In the genomic region with DNA sequence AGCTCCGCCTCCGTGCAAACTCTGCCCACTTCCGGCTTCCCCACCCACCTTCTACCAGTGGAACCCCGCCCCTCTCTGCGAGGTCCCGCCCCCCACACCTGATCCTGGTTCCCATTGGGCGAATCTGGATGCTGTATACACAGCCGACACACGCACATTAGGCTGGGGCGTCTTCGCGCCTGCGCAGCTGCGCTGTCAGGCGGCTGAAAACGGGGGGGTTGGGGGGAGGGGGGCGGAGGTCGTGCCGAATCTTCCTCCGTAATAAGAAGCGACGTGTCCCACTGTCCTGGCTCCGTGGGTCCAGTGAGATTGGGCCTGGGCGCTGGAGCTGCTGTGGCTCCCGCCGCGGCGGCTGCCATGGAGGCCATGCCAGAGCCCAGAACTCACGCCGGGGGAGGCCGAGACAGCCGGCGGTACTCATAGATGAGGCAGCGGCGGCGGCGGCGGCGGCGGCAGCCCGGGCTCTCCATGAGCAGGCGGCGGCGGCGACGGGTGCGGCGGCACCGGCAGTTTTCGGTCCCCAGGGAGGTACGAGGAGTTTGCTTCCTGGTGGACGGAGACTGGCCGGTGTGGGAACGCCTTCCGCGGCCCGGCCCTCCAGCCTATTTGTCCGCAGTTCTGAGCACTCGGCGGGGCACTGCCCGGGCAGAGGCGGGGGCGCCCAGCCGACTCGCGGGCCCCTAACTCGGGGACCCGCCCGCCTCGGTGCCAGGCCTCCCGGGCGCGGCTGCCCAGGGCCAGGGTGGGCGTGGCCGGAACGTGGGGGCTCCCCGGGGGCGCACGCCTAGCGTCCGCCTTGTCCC, we compare ENCODE assay signal across 8 cellular contexts.
DNase-seq lines count a peak whose midpoint lies in the region; ATAC-seq and TF ChIP-seq lines count a peak whose summit lies in the region.

No MANE protein-coding gene starts in this region.

- no peaks in the 10 kb centered on the region for H3K36me3 Mint-ChIP-seq in WTC11
- H3K36me3 Mint-ChIP-seq in immature natural killer cell: peaks cover 0 to 4% (median 0%) of the 10 kb centered on the region in 3 donors

- H3K27me3 Mint-ChIP-seq in WTC11 (ENCODE audit: low read depth) (peaks cover 3% of the 10 kb centered on the region; the same call in 1 of the 2 replicates), immature natural killer cell (ENCODE audit: low read depth in 3 of 3) (peaks cover 2 to 11% (median 9%) of the 10 kb centered on the region in 3 donors)

- TF ChIP-seq CTCF in WTC11 (IDR thresholded peaks at IDR 0.05) (no peak), cardiac fibroblast (IDR thresholded peaks at IDR 0.05; ENCODE audit: low read depth, low read length) (no peak)

- POLR2A ChIA-PET in WTC11 (lab: Charles Lee): interaction anchor here (0.6 to 1.0 kb wide), 2 partner anchors 131 to 132 kb away, joined by 4 read pairs; no protein-coding TSS in a partner anchor

- peaks cover 15% of the 10 kb centered on the region for H3K4me1 Mint-ChIP-seq in WTC11
- H3K4me1 Mint-ChIP-seq in immature natural killer cell: peaks cover 17 to 22% of the 10 kb centered on the region in 2 donors

- peak overlapping the region; percentile 75 to 80 for H3K4me3 ChIP-seq in cardiac fibroblast (replicated peaks in 1 of 2; ENCODE audit: low read depth in 2 of 2, low read length in 2 of 2)

- DNase-seq in AG08396 (ENCODE audit: low spot score): peak; percentile 97
- DNase-seq in NCI-H2227 treated with DMSO at 0.1 percent for 48 hours (lab: John Stamatoyannopoulos, UW): peak; percentile 92
- peak; percentile 97 for DNase-seq in WTC11 (ENCODE audit: low spot score)
- peak; percentile 98 for DNase-seq in cardiac fibroblast (ENCODE audit: low read depth in 2 of 2)
- peak; percentile 88 to 93 (median 93) for DNase-seq in immature natural killer cell
- peak; percentile 92 for DNase-seq in smooth muscle cell of the brain vasculature (ENCODE audit: low read depth, low spot score)

- in situ Hi-C loops in GM18951 (cut with MboI; ENCODE audit: low sequenced_read_pairs, unreplicated experiment): no loop called here

- TF ChIP-seq POLR2A in GM18951 (IDR thresholded peaks at IDR 0.05; ENCODE audit: extremely low read depth, insufficient read depth, insufficient read length): peak; percentile 68

- H3K9me3 Mint-ChIP-seq in WTC11 (peaks cover 5% of the 10 kb centered on the region), immature natural killer cell (no peaks in the 10 kb centered on the region)

- CTCF ChIA-PET in WTC11 (lab: Charles Lee): interaction anchor here (0.6 to 1.6 kb wide), 3 partner anchors 15 to 64 kb away, joined by 3 to 4 read pairs (median 4); partner anchors contain the start of genes KLHL28 and TOGARAM1

- peak; percentile 91 for ATAC-seq in HG03175 (IDR thresholded peaks at IDR 0.05; ENCODE audit: unreplicated experiment)
- ATAC-seq in WTC11: peak; percentile 97

- H3K27ac Mint-ChIP-seq in WTC11: peak overlapping the region; percentile 84; the same call in 1 of the 2 replicates
- peak overlapping the region; percentile 94 to 97 (median 96) for H3K27ac Mint-ChIP-seq in immature natural killer cell

- H3K4me3 Mint-ChIP-seq in WTC11 (peak overlapping the region; percentile 88), immature natural killer cell (peak overlapping the region; percentile 91 to 96 (median 96))

TF ChIP-seq in WTC11, 78 proteins besides CTCF, POLR2A, EP300 and RAD21 (continues in another document):
- TF ChIP-seq ZNF138 (CRISPR knock-in tag; conservative IDR thresholded peaks at IDR 0.05): no peak
- no peak for TF ChIP-seq ESRRA (CRISPR knock-in tag; IDR thresholded peaks at IDR 0.05; ENCODE audit: borderline replicate concordance)
- no peak for TF ChIP-seq JAZF1 (CRISPR knock-in tag; IDR thresholded peaks at IDR 0.05)
- 0 out of 2 replicates have a peak, but pooled peaks have one; percentile 16 for TF ChIP-seq TP53 (CRISPR knock-in tag; IDR thresholded peaks at IDR 0.05)
- peak; percentile 41; the same call in 1 of the 2 replicates for TF ChIP-seq HMGXB4 (CRISPR knock-in tag; IDR thresholded peaks at IDR 0.05)
- TF ChIP-seq ATF6 (CRISPR knock-in tag; IDR thresholded peaks at IDR 0.05): no peak
- peak; percentile 25; the same call in 1 of the 2 replicates for TF ChIP-seq RELA (CRISPR knock-in tag; IDR thresholded peaks at IDR 0.05; ENCODE audit: borderline replicate concordance)
- no peak for TF ChIP-seq ZSCAN18 (CRISPR knock-in tag; IDR thresholded peaks at IDR 0.05)
- peak; percentile 16; the same call in 1 of the 2 replicates for TF ChIP-seq TCF7 (CRISPR knock-in tag; IDR thresholded peaks at IDR 0.05; ENCODE audit: low read depth)
- TF ChIP-seq ZNF416 (CRISPR knock-in tag; IDR thresholded peaks at IDR 0.05): 0 out of 2 replicates have a peak, but pooled peaks have one; percentile 29
- TF ChIP-seq NFYB (CRISPR knock-in tag; conservative IDR thresholded peaks at IDR 0.05; ENCODE audit: low read depth): no peak
- TF ChIP-seq ZBTB21 (CRISPR knock-in tag; IDR thresholded peaks at IDR 0.05; ENCODE audit: borderline replicate concordance): no peak
- TF ChIP-seq ETV6 (CRISPR knock-in tag; IDR thresholded peaks at IDR 0.05): no peak
- TF ChIP-seq SP1 (CRISPR knock-in tag; conservative IDR thresholded peaks at IDR 0.05): peak; percentile 79
- TF ChIP-seq HMGA2 (CRISPR knock-in tag; IDR thresholded peaks at IDR 0.05): no peak
- TF ChIP-seq ZMAT4 (CRISPR knock-in tag; IDR thresholded peaks at IDR 0.05): no peak
- TF ChIP-seq TEAD4 (CRISPR knock-in tag; IDR thresholded peaks at IDR 0.05): no peak
- TF ChIP-seq, protein P1, sequence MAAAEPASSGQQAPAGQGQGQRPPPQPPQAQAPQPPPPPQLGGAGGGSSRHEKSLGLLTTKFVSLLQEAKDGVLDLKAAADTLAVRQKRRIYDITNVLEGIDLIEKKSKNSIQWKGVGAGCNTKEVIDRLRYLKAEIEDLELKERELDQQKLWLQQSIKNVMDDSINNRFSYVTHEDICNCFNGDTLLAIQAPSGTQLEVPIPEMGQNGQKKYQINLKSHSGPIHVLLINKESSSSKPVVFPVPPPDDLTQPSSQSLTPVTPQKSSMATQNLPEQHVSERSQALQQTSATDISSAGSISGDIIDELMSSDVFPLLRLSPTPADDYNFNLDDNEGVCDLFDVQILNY (CRISPR knock-in tag; IDR thresholded peaks at IDR 0.05): no peak; the same call in 1 of the 2 replicates

Comparison
In these comparisons a context has a peak if more than half of its experiments do, and no peak if none do; other contexts are left out.
1. Peak in every context shown above with its lines: DNase-seq, ATAC-seq and H3K4me3 ChIP-seq.